8 cellular contexts compared by ENCODE assay signal in the genomic region with DNA sequence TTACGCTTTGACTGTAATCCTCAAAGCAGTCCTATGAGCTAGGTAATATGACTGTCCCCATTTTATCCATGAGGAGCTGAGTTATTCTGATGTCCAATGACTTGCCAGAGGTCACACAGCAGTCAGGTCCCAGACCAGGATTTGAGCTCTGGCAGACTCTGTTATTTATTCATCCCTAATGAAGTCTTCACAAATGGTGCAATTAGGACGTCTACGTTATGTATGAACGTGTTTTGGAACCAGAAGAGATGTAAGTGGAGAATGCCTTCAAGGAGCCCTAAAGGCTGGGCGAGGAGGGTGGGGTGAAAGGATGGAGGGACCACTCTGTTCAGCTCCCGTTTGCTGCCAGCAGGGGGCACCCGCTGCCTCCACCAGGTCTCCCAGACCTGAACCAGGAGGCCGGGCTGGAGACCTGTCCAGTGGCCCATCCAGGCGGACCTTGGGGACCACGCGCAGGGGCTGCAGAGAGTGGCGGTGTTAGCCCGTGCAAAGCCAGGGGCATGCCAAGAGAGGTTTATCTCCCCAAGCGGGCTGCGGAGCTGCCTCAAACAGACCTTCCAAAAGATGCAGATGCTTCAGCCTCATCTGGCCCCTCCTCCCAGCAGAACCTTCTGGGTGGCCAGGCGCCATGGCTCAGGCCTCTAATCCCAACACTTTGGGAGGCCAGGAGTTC. TPM values are rescaled to one million over a fixed set of nuclear protein-coding genes. Genes with fewer than 3 reads are reported as not detected.
DNase-seq lines count a peak whose midpoint lies in the region; ATAC-seq, FAIRE-seq and TF ChIP-seq lines count a peak whose summit lies in the region.

No MANE protein-coding gene starts in this region.

- FAIRE-seq in pancreas (lab: Jason Lieb, UNC) = no peak

- H3K4me1 ChIP-seq in DND-41 (ENCODE audit: insufficient read depth, low read length) (no peaks in the 10 kb centered on the region), SJCRH30 (no peaks in the 10 kb centered on the region), foreskin keratinocyte (no peaks in the 10 kb centered on the region), pancreas (no peaks in the 10 kb centered on the region), upper lobe of right lung (no peaks in the 10 kb centered on the region)

- H3K36me3 ChIP-seq in DND-41 (ENCODE audit: insufficient read depth, low read length) (no peaks in the 10 kb centered on the region), SJCRH30 (no peaks in the 10 kb centered on the region), pancreas (no peaks in the 10 kb centered on the region), upper lobe of right lung (no peaks in the 10 kb centered on the region)

- no peak overlapping the region for H3K4me2 ChIP-seq in DND-41 (ENCODE audit: insufficient read depth, low read length)

- no peaks in the 10 kb centered on the region for H3K79me2 ChIP-seq in DND-41 (ENCODE audit: insufficient read depth, low read length)

- no peak overlapping the region for H2AFZ ChIP-seq in DND-41 (ENCODE audit: low read depth, low read length)

- no peaks in the 10 kb centered on the region for H3K9me3 ChIP-seq in DND-41 (ENCODE audit: insufficient read depth, low read length, severe bottlenecking)
- H3K9me3 ChIP-seq in SJCRH30 (replicated peaks) = no peaks in the 10 kb centered on the region
- no peaks in the 10 kb centered on the region for H3K9me3 ChIP-seq in pancreas
- H3K9me3 ChIP-seq in upper lobe of right lung = no peaks in the 10 kb centered on the region

- no peak overlapping the region for H3K9ac ChIP-seq in DND-41 (ENCODE audit: low read depth, low read length)

- no peaks in the 10 kb centered on the region for H3K27me3 ChIP-seq in DND-41 (ENCODE audit: insufficient read depth, low read length, poor library complexity)
- peaks cover 5% of the 10 kb centered on the region for H3K27me3 ChIP-seq in SJCRH30
- no peaks in the 10 kb centered on the region for H3K27me3 ChIP-seq in foreskin keratinocyte
- H3K27me3 ChIP-seq in pancreas = peaks cover 0 to 3% (median 0%) of the 10 kb centered on the region in 4 donors
- H3K27me3 ChIP-seq in upper lobe of right lung = peaks cover 29% of the 10 kb centered on the region

- TF ChIP-seq CTCF in DND-41 (IDR thresholded peaks at IDR 0.05; ENCODE audit: borderline replicate concordance, extremely low read depth, low read length, poor library complexity, severe bottlenecking) = peak; percentile 98
- TF ChIP-seq CTCF in foreskin keratinocyte (conservative IDR thresholded peaks at IDR 0.05) = peak; percentile 91
- peak; percentile 66 to 83 (median 74) for TF ChIP-seq CTCF in pancreas (IDR thresholded peaks at IDR 0.05)
- TF ChIP-seq CTCF in upper lobe of right lung (IDR thresholded peaks at IDR 0.05) = peak; percentile 90

- no peaks in the 10 kb centered on the region for H4K20me1 ChIP-seq in DND-41 (ENCODE audit: insufficient read depth, low read length)

- peak; percentile 83 for DNase-seq in DND-41
- DNase-seq in HuH-7 (ENCODE audit: low spot score) = peak; percentile 85
- peak; percentile 85 to 88 for DNase-seq in SJCRH30
- peak; percentile 64 for DNase-seq in activated T-helper 9 cell treated with anti-CD3 and anti-CD28 coated beads, Interleukin-2, amount 50 U/mL, for 16 hours (ENCODE audit: low read depth)
- DNase-seq in foreskin keratinocyte = no peak
- peak in 5 of 6 donors; percentile 45 to 90 (median 80) for DNase-seq in pancreas
- peak; percentile 88 for DNase-seq in upper lobe of right lung

- no peak overlapping the region for H3K4me3 ChIP-seq in DND-41 (ENCODE audit: low read depth in 1 of 2, low read length in 2 of 2)
- H3K4me3 ChIP-seq in SJCRH30 = no peak overlapping the region
- H3K4me3 ChIP-seq in pancreas = no peak overlapping the region
- H3K4me3 ChIP-seq in upper lobe of right lung = no peak overlapping the region

- ATAC-seq in DND-41 (ENCODE audit: insufficient read depth, low read depth) (peak; percentile 100), foreskin keratinocyte (peak; percentile 87), pancreas (peak; percentile 86 to 97 (median 94)), upper lobe of right lung (peak; percentile 95), HG03469 (IDR thresholded peaks at IDR 0.05; ENCODE audit: unreplicated experiment) (no peak)

- WGBS in pancreas, 2 donors = 5 to 11% methylated on average over 16 of the region's 16 CpGs

- intact Hi-C loops in pancreas (cut with DNase I) (no loop called here), upper lobe of right lung (cut with DNase I) (no loop called here)

- H3K27ac ChIP-seq in DND-41 (ENCODE audit: low read length) (no peak overlapping the region), SJCRH30 (no peak overlapping the region), foreskin keratinocyte (no peak overlapping the region), pancreas (no peak overlapping the region), upper lobe of right lung (no peak overlapping the region)

RNA-seq across cellular contexts. Expression of a gene that starts 15.2 kb away (rescaled TPM):
- total RNA-seq in SJCRH30 (2014; rRNA removed; shearing (Covaris generic)) = 12.5 and 14.2 TPM in 2 replicates
- total RNA-seq in foreskin keratinocyte (14.2 and 15.7 TPM in 2 replicates), pancreas (10 to 100 TPM in 2 of 6 donors, 1 to 10 TPM in 4; 7.4 to 11.0 (median 7.5) TPM), upper lobe of right lung (19.1 TPM)
- polyA plus RNA-seq in foreskin keratinocyte (8.3 and 8.6 TPM in 2 replicates), pancreas (10 to 100 TPM; 24.4 to 27.4 TPM)

RNA-seq across cellular contexts. Expression of a gene that starts 21.5 kb away (rescaled TPM):
- 0.06 TPM in 1 of 2 replicates, not detected in the other for total RNA-seq in SJCRH30 (2014; rRNA removed; shearing (Covaris generic))
- 40.5 and 266 TPM in 2 replicates for total RNA-seq in foreskin keratinocyte
- 44.4 and 338 TPM in 2 replicates for polyA plus RNA-seq in foreskin keratinocyte
- total RNA-seq in pancreas = 1 to 10 TPM in 1 of 6 donors, under 1 TPM in 4, not detected in 1; 0.19 to 1.3 (median 0.29) TPM
- polyA plus RNA-seq in pancreas = under 1 TPM; 0.19 to 0.21 TPM
- 5.5 TPM for total RNA-seq in upper lobe of right lung

RNA-seq across cellular contexts. Expression of a gene that starts 41.8 kb away (rescaled TPM):
- 3.8 and 8.6 TPM in 2 replicates for total RNA-seq in SJCRH30 (2014; rRNA removed; shearing (Covaris generic))
- 1.7 and 3.2 TPM in 2 replicates for total RNA-seq in foreskin keratinocyte
- polyA plus RNA-seq in foreskin keratinocyte = 3.6 and 5.9 TPM in 2 replicates
- 1 to 10 TPM in 4 of 6 donors, under 1 TPM in 2; 0.35 to 2.2 (median 1.3) TPM for total RNA-seq in pancreas
- 10 to 100 TPM; 12.9 to 21.5 TPM for polyA plus RNA-seq in pancreas
- 2.0 TPM for total RNA-seq in upper lobe of right lung

RNA-seq across cellular contexts. Expression of a gene that starts 52.8 kb away (rescaled TPM):
- total RNA-seq in SJCRH30 (2014; rRNA removed; shearing (Covaris generic)) = 20.6 and 21.7 TPM in 2 replicates
- 14.6 and 17.2 TPM in 2 replicates for total RNA-seq in foreskin keratinocyte
- 19.3 and 20.7 TPM in 2 replicates for polyA plus RNA-seq in foreskin keratinocyte
- total RNA-seq in pancreas = 10 to 100 TPM; 13.3 to 19.2 (median 17.7) TPM
- 10 to 100 TPM; 22.9 to 34.9 TPM for polyA plus RNA-seq in pancreas
- total RNA-seq in upper lobe of right lung = 43.1 TPM

Comparison
In these comparisons a context has a peak if more than half of its experiments do, and no peak if none do; other contexts are left out.
1. DNase-seq: peak in DND-41 (single experiment), HuH-7 (single experiment), SJCRH30 (2 of 2), activated T-helper 9 cell treated with anti-CD3 and anti-CD28 coated beads, Interleukin-2, amount 50 U/mL, for 16 hours (single experiment), pancreas (5 of 6) and upper lobe of right lung (single experiment); none in foreskin keratinocyte (0 of 2).
2. Peak in every context shown above with its lines, with median percentiles within 50 percentile points of each other: CTCF ChIP-seq.